Comparison of ENCODE assay signal across 12 cellular contexts in the genomic region with DNA sequence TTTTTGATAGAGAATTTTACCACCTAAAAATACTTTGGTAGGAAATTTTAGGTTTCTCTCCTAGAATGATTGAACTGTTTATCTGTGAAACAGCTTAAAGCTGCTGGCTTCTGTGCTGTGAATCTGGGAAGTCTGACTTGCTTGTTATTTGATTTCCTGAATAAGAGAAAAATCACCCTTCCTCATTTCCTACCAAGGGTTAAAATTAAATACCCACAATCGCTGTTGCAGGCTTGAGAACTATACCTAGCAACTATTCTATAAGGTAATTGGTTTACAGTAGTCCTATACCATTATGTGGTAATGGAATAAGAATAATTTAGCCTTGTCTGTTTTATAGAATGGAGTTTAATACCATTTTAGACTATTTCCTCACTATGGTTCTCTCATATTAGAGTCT.
A peak's percentile ranks its signal among the peaks of the same experiment; 100 is the strongest.
DNase-seq lines count a peak whose midpoint lies in the region; TF ChIP-seq lines count a peak whose summit lies in the region.
"Had no signal": no experiment of that assay in that cellular context is flagged by ENCODE, and none has a peak within 500 bp of the region (broad histone marks: within the 10 kb centered on the region; RNA-seq: fewer than 3 reads in every experiment).

No MANE protein-coding gene starts in this region.

- BruUV-seq in OCI-LY7 (replicated peaks; lab: Mats Ljungman, UMichigan), result no TSS peak

- WGBS in esophagus muscularis mucosa, result 16% methylated on average over 1 of the region's 1 CpG

- peak overlapping the region; percentile 82 for H3K4me2 ChIP-seq in OCI-LY7 (ENCODE audit: low read length)

- TF ChIP-seq EP300 in esophagus muscularis mucosa (IDR thresholded peaks at IDR 0.05), result no peak

- no peaks in the 10 kb centered on the region for H3K9me3 ChIP-seq in OCI-LY7 (ENCODE audit: low read length)
- H3K9me3 ChIP-seq in esophagus muscularis mucosa, result no peaks in the 10 kb centered on the region
- H3K9me3 ChIP-seq: body of pancreas had no signal

- peaks cover 50% of the 10 kb centered on the region for H3K79me2 ChIP-seq in OCI-LY7 (ENCODE audit: insufficient read depth, low read depth, low read length)

- TF ChIP-seq POLR2A in esophagus muscularis mucosa (IDR thresholded peaks at IDR 0.05; ENCODE audit: low read depth), result no peak

- H3K27ac ChIP-seq in OCI-LY7 (ENCODE audit: low read depth, low read length, poor library complexity, severe bottlenecking) (peak overlapping the region; percentile 76), esophagus muscularis mucosa (replicated peaks in 1 of 4) (no peak overlapping the region)

- intact Hi-C loops in OCI-LY7 (cut with micrococcal nuclease; ENCODE audit: unreplicated experiment) (loop anchor here (5.0 kb wide), 1 partner anchor 76 kb away; no protein-coding TSS in a partner anchor), esophagus muscularis mucosa (cut with DNase I) (no loop called here)

- H4K20me1 ChIP-seq in OCI-LY7 (ENCODE audit: insufficient read depth, low read length), result no peaks in the 10 kb centered on the region

- DNase-seq in G401 (ENCODE audit: low spot score) (peak; percentile 72), OCI-LY7 (ENCODE audit: low spot score) (peak; percentile 24), esophagus muscularis mucosa (ENCODE audit: extremely low spot score) (no peak), retinal pigment epithelial cell (ENCODE audit: low read depth) (no peak), kidney glomerular epithelial cell (lab: John Stamatoyannopoulos, UW) (no peak), NOMO-1 (lab: John Stamatoyannopoulos, UW; ENCODE audit: unreplicated experiment in 2 of 2) (no peak), T1000 (lab: John Stamatoyannopoulos, UW) (no peak)
- DNase-seq in activated CD8-positive, alpha-beta memory T cell treated with anti-CD3 and anti-CD28 coated beads for 24 hours, result no peak
- DNase-seq: body of pancreas; effector memory CD8-positive, alpha-beta T cell; NCI-H1436; stimulated activated CD4-positive, alpha-beta T cell treated with anti-CD3 and anti-CD28 coated beads, Interleukin-2, amount 100 ng/mL, for 48 hours had no signal

- H3K36me3 ChIP-seq in OCI-LY7 (ENCODE audit: insufficient read depth, low read length) (no peaks in the 10 kb centered on the region; the same call in 1 of the 2 replicates), esophagus muscularis mucosa (no peaks in the 10 kb centered on the region)

- CTCF ChIA-PET in OCI-LY7 (lab: Charles Lee; ENCODE audit: unreplicated experiment), result no interaction called here

- no peaks in the 10 kb centered on the region for H3K9me2 ChIP-seq in OCI-LY7 (ENCODE audit: insufficient read depth, low read length)

- H3K4me3 ChIP-seq in OCI-LY7 (ENCODE audit: low read depth, low read length, poor library complexity, severe bottlenecking) (peak overlapping the region; percentile 74), esophagus muscularis mucosa (peak overlapping the region; percentile 54 to 60 (median 56)), retinal pigment epithelial cell (ENCODE audit: low read length) (peak overlapping the region; percentile 68)
- H3K4me3 ChIP-seq: body of pancreas had no signal

- POLR2A ChIA-PET in OCI-LY7 (lab: Charles Lee), result interaction anchor here (0.7 to 2.6 kb wide), 2 partner anchors 14 to 17 kb away, joined by 3 to 17 read pairs; no protein-coding TSS in a partner anchor

- peaks cover 41% of the 10 kb centered on the region for H3K4me1 ChIP-seq in OCI-LY7 (ENCODE audit: insufficient read depth, low read length, poor library complexity, severe bottlenecking)
- H3K4me1 ChIP-seq in esophagus muscularis mucosa, result peaks cover 7 to 25% (median 22%) of the 10 kb centered on the region in 4 donors

- H2AFZ ChIP-seq in OCI-LY7 (ENCODE audit: low read length), result no peak overlapping the region

- in situ Hi-C loops in G401 (cut with HindIII; ENCODE audit: low sequenced_read_pairs), result no loop called here

- no peak for TF ChIP-seq CTCF in OCI-LY7 (conservative IDR thresholded peaks at IDR 0.05; ENCODE audit: low read length)
- no peak for TF ChIP-seq CTCF in esophagus muscularis mucosa (IDR thresholded peaks at IDR 0.05)
- no peak for TF ChIP-seq CTCF in retinal pigment epithelial cell (conservative IDR thresholded peaks at IDR 0.05; ENCODE audit: low read depth, low read length)

- no peaks in the 10 kb centered on the region for H3K27me3 ChIP-seq in esophagus muscularis mucosa
- H3K27me3 ChIP-seq: body of pancreas had no signal

Comparison
In these comparisons a context has a peak if more than half of its experiments do, and no peak if none do; other contexts are left out.
1. DNase-seq: peak in G401 (single experiment) and OCI-LY7 (single experiment); none in esophagus muscularis mucosa (single experiment), retinal pigment epithelial cell (single experiment), kidney glomerular epithelial cell (single experiment), NOMO-1 (0 of 2), activated CD8-positive, alpha-beta memory T cell treated with anti-CD3 and anti-CD28 coated beads for 24 hours (single experiment) and T1000 (single experiment).
2. Peak in every context shown above with its lines, with median percentiles within 50 percentile points of each other: H3K4me3 ChIP-seq.